ENCODE assay signal across 8 cellular contexts in the genomic region with DNA sequence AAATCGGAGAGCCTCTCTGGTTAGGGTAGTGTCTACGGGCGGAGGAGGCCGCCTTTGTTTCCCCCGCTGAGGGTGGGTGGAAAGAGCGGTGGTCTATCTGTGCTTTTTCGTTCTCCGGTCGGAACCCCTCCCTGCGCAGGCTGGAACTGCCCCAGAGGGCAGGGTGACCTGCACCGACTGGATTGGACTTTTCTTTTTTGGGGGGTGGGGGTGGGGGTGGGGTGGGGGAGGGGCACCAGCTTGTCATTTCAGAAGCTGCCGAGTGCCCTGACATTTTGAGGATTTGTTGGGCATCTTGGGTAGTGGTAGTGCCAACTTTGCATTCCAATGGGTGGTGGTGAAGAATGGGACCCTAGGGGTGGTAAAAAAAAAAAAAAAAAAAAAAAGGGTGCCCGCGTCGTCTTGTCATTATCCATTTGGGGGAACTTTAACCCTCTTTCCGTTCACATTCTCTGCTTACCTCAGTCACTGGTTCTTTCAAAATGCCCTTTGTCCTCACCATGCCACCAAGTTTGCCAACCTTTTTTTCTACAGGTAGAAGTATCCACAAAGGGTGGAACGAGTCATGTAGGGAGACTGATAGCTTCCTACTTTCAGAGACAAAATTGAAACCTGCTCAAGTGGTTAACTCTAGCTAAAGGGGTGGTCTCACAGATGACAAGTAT. TPM values are rescaled to one million over a fixed set of nuclear protein-coding genes. Genes with fewer than 3 reads are reported as not detected.
DNase-seq lines count a peak whose midpoint lies in the region; ATAC-seq, FAIRE-seq and TF ChIP-seq lines count a peak whose summit lies in the region.

No MANE protein-coding gene starts in this region.

- H3K36me3 Mint-ChIP-seq in WTC11: no peaks in the 10 kb centered on the region

- ATAC-seq in WTC11: peak; percentile 46
- ATAC-seq in Right ventricle myocardium superior (ENCODE audit: poor library complexity): peak; percentile 23
- no peak for ATAC-seq in GM19035 (IDR thresholded peaks at IDR 0.05; ENCODE audit: unreplicated experiment)
- no peak for ATAC-seq in HG02840 (IDR thresholded peaks at IDR 0.05; ENCODE audit: low FRiP score, unreplicated experiment)

- intact Hi-C loops in Right ventricle myocardium superior (cut with DNase I): no loop called here

- no peaks in the 10 kb centered on the region for H3K9me3 Mint-ChIP-seq in WTC11

- peak; percentile 69 for FAIRE-seq in H54 (lab: Jason Lieb, UNC)

- DNase-seq in Ammon's horn (ENCODE audit: low spot score) (peak; percentile 16), H54 (ENCODE audit: insufficient read length, low spot score) (no peak), WTC11 (ENCODE audit: low spot score) (no peak), Right ventricle myocardium superior (peak; percentile 73), pons (ENCODE audit: low spot score) (peak; percentile 42), SKM-1 (lab: John Stamatoyannopoulos, UW; ENCODE audit: unreplicated experiment) (no peak)

- H3K27me3 Mint-ChIP-seq in WTC11 (ENCODE audit: low read depth): no peaks in the 10 kb centered on the region

- peak overlapping the region; percentile 86 for H3K4me3 Mint-ChIP-seq in WTC11

- peak overlapping the region; percentile 79 for H3K27ac Mint-ChIP-seq in WTC11

- POLR2A ChIA-PET in WTC11 (lab: Charles Lee): no interaction called here

- TF ChIP-seq CTCF in WTC11 (IDR thresholded peaks at IDR 0.05): no peak

- no peak for TF ChIP-seq POLR2A in H54 (IDR thresholded peaks at IDR 0.05; ENCODE audit: low read depth, low read length)

- CTCF ChIA-PET in WTC11 (lab: Charles Lee): interaction anchor here (0.7 to 1.4 kb wide), 3 partner anchors 16 to 107 kb away, joined by 3 to 5 read pairs (median 3); no protein-coding TSS in a partner anchor

- peaks cover 36% of the 10 kb centered on the region for H3K4me1 Mint-ChIP-seq in WTC11

TF ChIP-seq in WTC11, 78 proteins besides CTCF, POLR2A, EP300 and RAD21 (continues in another document):
- TF ChIP-seq, protein P1, sequence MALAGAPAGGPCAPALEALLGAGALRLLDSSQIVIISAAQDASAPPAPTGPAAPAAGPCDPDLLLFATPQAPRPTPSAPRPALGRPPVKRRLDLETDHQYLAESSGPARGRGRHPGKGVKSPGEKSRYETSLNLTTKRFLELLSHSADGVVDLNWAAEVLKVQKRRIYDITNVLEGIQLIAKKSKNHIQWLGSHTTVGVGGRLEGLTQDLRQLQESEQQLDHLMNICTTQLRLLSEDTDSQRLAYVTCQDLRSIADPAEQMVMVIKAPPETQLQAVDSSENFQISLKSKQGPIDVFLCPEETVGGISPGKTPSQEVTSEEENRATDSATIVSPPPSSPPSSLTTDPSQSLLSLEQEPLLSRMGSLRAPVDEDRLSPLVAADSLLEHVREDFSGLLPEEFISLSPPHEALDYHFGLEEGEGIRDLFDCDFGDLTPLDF (CRISPR knock-in tag; IDR thresholded peaks at IDR 0.05): no peak
- TF ChIP-seq, protein P2, sequence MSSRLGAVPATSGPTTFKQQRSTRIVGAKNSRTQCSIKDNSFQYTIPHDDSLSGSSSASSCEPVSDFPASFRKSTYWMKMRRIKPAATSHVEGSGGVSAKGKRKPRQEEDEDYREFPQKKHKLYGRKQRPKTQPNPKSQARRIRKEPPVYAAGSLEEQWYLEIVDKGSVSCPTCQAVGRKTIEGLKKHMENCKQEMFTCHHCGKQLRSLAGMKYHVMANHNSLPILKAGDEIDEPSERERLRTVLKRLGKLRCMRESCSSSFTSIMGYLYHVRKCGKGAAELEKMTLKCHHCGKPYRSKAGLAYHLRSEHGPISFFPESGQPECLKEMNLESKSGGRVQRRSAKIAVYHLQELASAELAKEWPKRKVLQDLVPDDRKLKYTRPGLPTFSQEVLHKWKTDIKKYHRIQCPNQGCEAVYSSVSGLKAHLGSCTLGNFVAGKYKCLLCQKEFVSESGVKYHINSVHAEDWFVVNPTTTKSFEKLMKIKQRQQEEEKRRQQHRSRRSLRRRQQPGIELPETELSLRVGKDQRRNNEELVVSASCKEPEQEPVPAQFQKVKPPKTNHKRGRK (CRISPR knock-in tag; IDR thresholded peaks at IDR 0.05; ENCODE audit: borderline replicate concordance): no peak
- TF ChIP-seq SMAD3 (CRISPR knock-in tag; IDR thresholded peaks at IDR 0.05; ENCODE audit: borderline replicate concordance) (no peak), FOXJ3 (CRISPR knock-in tag; IDR thresholded peaks at IDR 0.05; ENCODE audit: borderline replicate concordance) (no peak)
- TF ChIP-seq, protein P3, sequence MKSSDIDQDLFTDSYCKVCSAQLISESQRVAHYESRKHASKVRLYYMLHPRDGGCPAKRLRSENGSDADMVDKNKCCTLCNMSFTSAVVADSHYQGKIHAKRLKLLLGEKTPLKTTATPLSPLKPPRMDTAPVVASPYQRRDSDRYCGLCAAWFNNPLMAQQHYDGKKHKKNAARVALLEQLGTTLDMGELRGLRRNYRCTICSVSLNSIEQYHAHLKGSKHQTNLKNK (CRISPR knock-in tag; IDR thresholded peaks at IDR 0.05): no peak
- TF ChIP-seq, protein P4, sequence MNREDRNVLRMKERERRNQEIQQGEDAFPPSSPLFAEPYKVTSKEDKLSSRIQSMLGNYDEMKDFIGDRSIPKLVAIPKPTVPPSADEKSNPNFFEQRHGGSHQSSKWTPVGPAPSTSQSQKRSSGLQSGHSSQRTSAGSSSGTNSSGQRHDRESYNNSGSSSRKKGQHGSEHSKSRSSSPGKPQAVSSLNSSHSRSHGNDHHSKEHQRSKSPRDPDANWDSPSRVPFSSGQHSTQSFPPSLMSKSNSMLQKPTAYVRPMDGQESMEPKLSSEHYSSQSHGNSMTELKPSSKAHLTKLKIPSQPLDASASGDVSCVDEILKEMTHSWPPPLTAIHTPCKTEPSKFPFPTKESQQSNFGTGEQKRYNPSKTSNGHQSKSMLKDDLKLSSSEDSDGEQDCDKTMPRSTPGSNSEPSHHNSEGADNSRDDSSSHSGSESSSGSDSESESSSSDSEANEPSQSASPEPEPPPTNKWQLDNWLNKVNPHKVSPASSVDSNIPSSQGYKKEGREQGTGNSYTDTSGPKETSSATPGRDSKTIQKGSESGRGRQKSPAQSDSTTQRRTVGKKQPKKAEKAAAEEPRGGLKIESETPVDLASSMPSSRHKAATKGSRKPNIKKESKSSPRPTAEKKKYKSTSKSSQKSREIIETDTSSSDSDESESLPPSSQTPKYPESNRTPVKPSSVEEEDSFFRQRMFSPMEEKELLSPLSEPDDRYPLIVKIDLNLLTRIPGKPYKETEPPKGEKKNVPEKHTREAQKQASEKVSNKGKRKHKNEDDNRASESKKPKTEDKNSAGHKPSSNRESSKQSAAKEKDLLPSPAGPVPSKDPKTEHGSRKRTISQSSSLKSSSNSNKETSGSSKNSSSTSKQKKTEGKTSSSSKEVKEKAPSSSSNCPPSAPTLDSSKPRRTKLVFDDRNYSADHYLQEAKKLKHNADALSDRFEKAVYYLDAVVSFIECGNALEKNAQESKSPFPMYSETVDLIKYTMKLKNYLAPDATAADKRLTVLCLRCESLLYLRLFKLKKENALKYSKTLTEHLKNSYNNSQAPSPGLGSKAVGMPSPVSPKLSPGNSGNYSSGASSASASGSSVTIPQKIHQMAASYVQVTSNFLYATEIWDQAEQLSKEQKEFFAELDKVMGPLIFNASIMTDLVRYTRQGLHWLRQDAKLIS (CRISPR knock-in tag; IDR thresholded peaks at IDR 0.05; ENCODE audit: borderline replicate concordance): no peak
- TF ChIP-seq, protein P5, sequence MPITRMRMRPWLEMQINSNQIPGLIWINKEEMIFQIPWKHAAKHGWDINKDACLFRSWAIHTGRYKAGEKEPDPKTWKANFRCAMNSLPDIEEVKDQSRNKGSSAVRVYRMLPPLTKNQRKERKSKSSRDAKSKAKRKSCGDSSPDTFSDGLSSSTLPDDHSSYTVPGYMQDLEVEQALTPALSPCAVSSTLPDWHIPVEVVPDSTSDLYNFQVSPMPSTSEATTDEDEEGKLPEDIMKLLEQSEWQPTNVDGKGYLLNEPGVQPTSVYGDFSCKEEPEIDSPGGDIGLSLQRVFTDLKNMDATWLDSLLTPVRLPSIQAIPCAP (CRISPR knock-in tag; IDR thresholded peaks at IDR 0.05): no peak
- TF ChIP-seq, protein P6, sequence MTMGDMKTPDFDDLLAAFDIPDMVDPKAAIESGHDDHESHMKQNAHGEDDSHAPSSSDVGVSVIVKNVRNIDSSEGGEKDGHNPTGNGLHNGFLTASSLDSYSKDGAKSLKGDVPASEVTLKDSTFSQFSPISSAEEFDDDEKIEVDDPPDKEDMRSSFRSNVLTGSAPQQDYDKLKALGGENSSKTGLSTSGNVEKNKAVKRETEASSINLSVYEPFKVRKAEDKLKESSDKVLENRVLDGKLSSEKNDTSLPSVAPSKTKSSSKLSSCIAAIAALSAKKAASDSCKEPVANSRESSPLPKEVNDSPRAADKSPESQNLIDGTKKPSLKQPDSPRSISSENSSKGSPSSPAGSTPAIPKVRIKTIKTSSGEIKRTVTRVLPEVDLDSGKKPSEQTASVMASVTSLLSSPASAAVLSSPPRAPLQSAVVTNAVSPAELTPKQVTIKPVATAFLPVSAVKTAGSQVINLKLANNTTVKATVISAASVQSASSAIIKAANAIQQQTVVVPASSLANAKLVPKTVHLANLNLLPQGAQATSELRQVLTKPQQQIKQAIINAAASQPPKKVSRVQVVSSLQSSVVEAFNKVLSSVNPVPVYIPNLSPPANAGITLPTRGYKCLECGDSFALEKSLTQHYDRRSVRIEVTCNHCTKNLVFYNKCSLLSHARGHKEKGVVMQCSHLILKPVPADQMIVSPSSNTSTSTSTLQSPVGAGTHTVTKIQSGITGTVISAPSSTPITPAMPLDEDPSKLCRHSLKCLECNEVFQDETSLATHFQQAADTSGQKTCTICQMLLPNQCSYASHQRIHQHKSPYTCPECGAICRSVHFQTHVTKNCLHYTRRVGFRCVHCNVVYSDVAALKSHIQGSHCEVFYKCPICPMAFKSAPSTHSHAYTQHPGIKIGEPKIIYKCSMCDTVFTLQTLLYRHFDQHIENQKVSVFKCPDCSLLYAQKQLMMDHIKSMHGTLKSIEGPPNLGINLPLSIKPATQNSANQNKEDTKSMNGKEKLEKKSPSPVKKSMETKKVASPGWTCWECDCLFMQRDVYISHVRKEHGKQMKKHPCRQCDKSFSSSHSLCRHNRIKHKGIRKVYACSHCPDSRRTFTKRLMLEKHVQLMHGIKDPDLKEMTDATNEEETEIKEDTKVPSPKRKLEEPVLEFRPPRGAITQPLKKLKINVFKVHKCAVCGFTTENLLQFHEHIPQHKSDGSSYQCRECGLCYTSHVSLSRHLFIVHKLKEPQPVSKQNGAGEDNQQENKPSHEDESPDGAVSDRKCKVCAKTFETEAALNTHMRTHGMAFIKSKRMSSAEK (CRISPR knock-in tag; IDR thresholded peaks at IDR 0.05; ENCODE audit: borderline replicate concordance): no peak

RNA-seq across cellular contexts. Expression of a gene that starts 1.3 kb away (rescaled TPM):
- total RNA-seq in WTC11 (2021) (45.0 to 50.3 TPM (median 50.1 TPM) in 3 replicates), Right ventricle myocardium superior (44.4 TPM)

RNA-seq across cellular contexts. Expression of a gene that starts 22.9 kb away (rescaled TPM):
- total RNA-seq in WTC11 (2021) (1.1 to 1.8 TPM (median 1.6 TPM) in 3 replicates), Right ventricle myocardium superior (not detected)

Comparison
In these comparisons a context has a peak if more than half of its experiments do, and no peak if none do; other contexts are left out.
1. DNase-seq: peak in Ammon's horn (single experiment), Right ventricle myocardium superior (single experiment) and pons (single experiment); none in H54 (single experiment), WTC11 (single experiment) and SKM-1 (single experiment).
2. ATAC-seq: peak in WTC11 (single experiment) and Right ventricle myocardium superior (single experiment); none in GM19035 (single experiment) and HG02840 (single experiment).